8 cellular contexts compared by ENCODE assay signal in the genomic region with DNA sequence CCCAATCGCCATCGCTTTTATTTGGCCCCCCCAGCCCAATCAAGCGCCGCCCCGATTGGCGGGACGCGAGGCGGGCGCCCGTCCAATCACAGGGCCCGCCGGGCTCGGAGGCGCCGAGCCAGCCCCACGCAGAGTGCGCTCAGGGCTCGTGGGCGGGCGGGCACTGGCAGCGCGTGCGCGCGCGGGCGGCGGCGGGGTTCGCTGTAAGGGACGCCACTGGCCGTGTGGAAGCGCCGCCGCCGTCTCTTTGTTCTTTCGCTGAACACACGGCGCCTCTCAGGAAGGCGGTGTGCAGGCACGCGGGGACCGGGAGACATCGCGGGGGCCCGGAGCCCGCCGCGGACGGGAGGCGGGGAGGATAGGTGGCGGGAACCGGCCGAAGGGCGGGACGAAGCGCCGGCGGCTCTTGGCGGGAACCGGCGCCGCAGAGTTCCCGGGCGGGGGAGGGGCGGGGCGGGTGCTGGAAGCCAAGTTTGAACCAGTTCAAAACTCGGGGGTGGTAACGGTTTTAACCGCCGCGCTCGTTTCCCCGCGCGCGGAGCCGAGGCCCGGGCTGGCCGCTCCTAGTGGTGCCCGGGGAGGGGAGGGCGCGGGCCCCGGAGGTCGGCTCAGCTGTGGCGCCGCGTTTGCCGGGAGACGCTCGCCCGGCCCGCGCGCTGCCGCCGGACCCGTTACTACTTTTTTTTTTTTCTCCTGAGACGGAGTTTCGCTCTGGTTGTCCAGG. TPM values are rescaled to one million over a fixed set of nuclear protein-coding genes. Genes with fewer than 3 reads are reported as not detected.
DNase-seq lines count a peak whose midpoint lies in the region; ATAC-seq and TF ChIP-seq lines count a peak whose summit lies in the region.

No MANE protein-coding gene starts in this region.

- no peaks in the 10 kb centered on the region for H3K36me3 ChIP-seq in kidney epithelial cell (ENCODE audit: control insufficient read depth, insufficient read depth, low read length)

- H3K9me3 Mint-ChIP-seq in central memory CD8-positive, alpha-beta T cell, result no peaks in the 10 kb centered on the region

- H3K27me3 ChIP-seq in kidney epithelial cell (ENCODE audit: control insufficient read depth, insufficient read depth, low read length), result no peaks in the 10 kb centered on the region

- ATAC-seq in GM19023 (IDR thresholded peaks at IDR 0.05; ENCODE audit: unreplicated experiment), result peak; percentile 87
- ATAC-seq in HG03175 (IDR thresholded peaks at IDR 0.05; ENCODE audit: unreplicated experiment), result peak; percentile 89
- ATAC-seq in activated CD4-positive, CD25-positive, alpha-beta regulatory T cell treated with anti-CD3 and anti-CD28 coated beads, Interleukin-2, amount 50 U/mL, for 24 hours, result peak; percentile 93 to 94
- peak; percentile 95 for ATAC-seq in central memory CD8-positive, alpha-beta T cell (replicated peaks; ENCODE audit: extremely low read depth, poor library complexity, severe bottlenecking)

- peaks cover 10% of the 10 kb centered on the region for H3K4me1 Mint-ChIP-seq in central memory CD8-positive, alpha-beta T cell

- TF ChIP-seq CTCF in AG10803 (conservative IDR thresholded peaks at IDR 0.05; ENCODE audit: low read length), result no peak
- TF ChIP-seq CTCF in kidney epithelial cell (IDR thresholded peaks at IDR 0.05; ENCODE audit: insufficient read depth, low read length, poor library complexity, severe bottlenecking), result no peak

- H3K4me3 ChIP-seq in AG10803 (ENCODE audit: low read length) (peak overlapping the region; percentile 80), kidney epithelial cell (ENCODE audit: low read depth, low read length) (peak overlapping the region; percentile 74)

- peak overlapping the region; percentile 93 for H3K27ac Mint-ChIP-seq in central memory CD8-positive, alpha-beta T cell (ENCODE audit: low read depth)

- no peaks in the 10 kb centered on the region for H3K27me3 Mint-ChIP-seq in central memory CD8-positive, alpha-beta T cell

- H3K4me3 Mint-ChIP-seq in central memory CD8-positive, alpha-beta T cell, result peak overlapping the region; percentile 92

- peaks cover 19% of the 10 kb centered on the region for H3K36me3 Mint-ChIP-seq in central memory CD8-positive, alpha-beta T cell (ENCODE audit: insufficient read depth)

- DNase-seq in AG10803 (ENCODE audit: low read depth), result peak; percentile 88
- peak; percentile 92 for DNase-seq in NCI-H2227 treated with DMSO at 0.1 percent for 48 hours (lab: John Stamatoyannopoulos, UW)
- peak; percentile 88 to 89 for DNase-seq in central memory CD8-positive, alpha-beta T cell (ENCODE audit: low spot score in 2 of 2)
- DNase-seq in kidney epithelial cell (ENCODE audit: low read depth), result peak; percentile 50
- DNase-seq in stimulated activated CD4-positive, alpha-beta T cell treated with anti-CD3 and anti-CD28 coated beads, Interleukin-15, amount 100 ng/mL, for 1 hour (ENCODE audit: low read depth in 1 of 2, low spot score in 1 of 2), result peak; percentile 86 to 92

RNA-seq across cellular contexts. Expression of a gene that starts 0.4 kb away (rescaled TPM):
- total RNA-seq in kidney epithelial cell, result 17.7 and 19.7 TPM in 2 replicates

Comparison
In these comparisons a context has a peak if more than half of its experiments do, and no peak if none do; other contexts are left out.
1. Peak in every context shown above with its lines: DNase-seq, ATAC-seq and H3K4me3 ChIP-seq.